In the genomic region with DNA sequence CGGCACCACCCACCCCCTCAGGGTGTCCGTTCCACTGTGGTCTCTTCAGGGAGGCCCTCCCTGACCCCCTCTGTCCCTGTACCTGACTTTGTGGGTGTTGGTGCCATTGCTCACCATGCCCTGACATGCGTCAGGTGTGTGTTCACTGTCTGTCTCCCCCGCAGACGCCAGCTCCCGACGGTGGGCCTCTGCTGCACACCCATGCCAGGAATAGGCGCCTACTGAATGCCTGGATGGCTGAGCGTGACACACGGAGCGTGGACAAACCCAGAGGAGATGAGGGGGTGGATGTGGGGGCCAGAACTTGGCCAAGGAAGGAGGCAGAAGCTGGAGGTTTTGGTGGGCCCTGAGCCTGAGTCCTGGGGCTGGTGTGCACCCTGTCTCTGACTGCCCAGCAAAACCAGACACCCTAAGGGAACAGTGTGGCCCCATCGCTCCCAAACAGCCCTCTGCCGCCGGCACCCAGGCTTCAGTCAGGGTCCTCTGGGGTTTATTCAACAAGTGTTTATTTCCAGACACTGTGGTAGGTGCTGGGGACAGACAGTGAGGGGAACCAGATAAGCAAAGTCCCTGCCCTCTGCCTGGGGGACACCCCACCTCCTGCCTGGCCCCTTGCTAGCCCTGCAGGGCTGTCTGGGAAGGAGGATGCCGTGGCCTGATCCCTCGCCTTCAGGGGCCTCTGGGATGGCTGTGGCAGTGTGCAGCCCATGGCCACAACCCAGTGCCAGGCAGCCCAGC, we compare ENCODE assay signal across 15 cellular contexts.
A peak's percentile ranks its signal among the peaks of the same experiment; 100 is the strongest.
DNase-seq lines count a peak whose midpoint lies in the region; ATAC-seq and TF ChIP-seq lines count a peak whose summit lies in the region.
"Had no signal": no experiment of that assay in that cellular context is flagged by ENCODE, and none has a peak within 500 bp of the region (broad histone marks: within the 10 kb centered on the region; RNA-seq: fewer than 3 reads in every experiment).

No MANE protein-coding gene starts in this region.

- H3K27me3 ChIP-seq in BLaER1 treated with 17β-estradiol and CSF1 and Interleukin-3, amounts not matched to agents 10 nM and 100 nM, result no peaks in the 10 kb centered on the region; a peak in 1 of 22 replicates
- no peaks in the 10 kb centered on the region for H3K27me3 ChIP-seq in endodermal cell (ENCODE audit: control insufficient read depth, insufficient read depth, low read length, poor library complexity, severe bottlenecking)
- no peaks in the 10 kb centered on the region for H3K27me3 ChIP-seq in trophoblast cell (ENCODE audit: insufficient read depth, low read length)
- H3K27me3 ChIP-seq: BE2C had no signal

- peaks cover 14 to 22% (median 17%) of the 10 kb centered on the region in 11 experiments for H3K9me3 ChIP-seq in BLaER1 treated with 17β-estradiol and CSF1 and Interleukin-3, amounts not matched to agents 10 nM and 100 nM (replicated peaks in 1 of 11)
- no peaks in the 10 kb centered on the region for H3K9me3 ChIP-seq in endodermal cell (ENCODE audit: control insufficient read depth, low read length)
- H3K9me3 ChIP-seq in trophoblast cell (ENCODE audit: insufficient read depth, low read depth, low read length), result peaks cover 8% of the 10 kb centered on the region
- H3K9me3 ChIP-seq: A549, BE2C had no signal

- peaks cover 3% of the 10 kb centered on the region for H3K36me3 Mint-ChIP-seq in endodermal cell (ENCODE audit: low read depth)
- no peaks in the 10 kb centered on the region for H3K36me3 Mint-ChIP-seq in activated naive CD8-positive, alpha-beta T cell treated with anti-CD3 and anti-CD28 coated beads for 36 hours

- no peak overlapping the region for H3K4ac ChIP-seq in trophoblast cell (ENCODE audit: low read depth, low read length)

- H4K8ac ChIP-seq in trophoblast cell (ENCODE audit: low read depth, low read length), result no peak overlapping the region

- H3K14ac ChIP-seq in trophoblast cell (ENCODE audit: low read length), result no peak overlapping the region

- no peak overlapping the region for H4K91ac ChIP-seq in trophoblast cell (ENCODE audit: low read depth, low read length)

- H3K4me1 Mint-ChIP-seq in endodermal cell, result no peaks in the 10 kb centered on the region
- no peaks in the 10 kb centered on the region for H3K4me1 Mint-ChIP-seq in activated naive CD8-positive, alpha-beta T cell treated with anti-CD3 and anti-CD28 coated beads for 36 hours

- no peaks in the 10 kb centered on the region for H3K36me3 ChIP-seq in BLaER1 treated with 17β-estradiol and CSF1 and Interleukin-3, amounts not matched to agents 10 nM and 100 nM
- no peaks in the 10 kb centered on the region for H3K36me3 ChIP-seq in endodermal cell (ENCODE audit: control insufficient read depth, insufficient read depth, low read length)
- H3K36me3 ChIP-seq in trophoblast cell (ENCODE audit: control insufficient read depth in 1 of 2, insufficient read depth in 2 of 2, low read length in 2 of 2), result no peaks in the 10 kb centered on the region
- H3K36me3 ChIP-seq: BE2C had no signal

- peak overlapping the region; percentile 44 for H3K27ac Mint-ChIP-seq in endodermal cell
- no peak overlapping the region for H3K27ac Mint-ChIP-seq in activated naive CD8-positive, alpha-beta T cell treated with anti-CD3 and anti-CD28 coated beads for 36 hours
- H3K27ac Mint-ChIP-seq: GM23338 had no signal

- H3K9me3 Mint-ChIP-seq in endodermal cell, result no peaks in the 10 kb centered on the region
- H3K9me3 Mint-ChIP-seq in activated naive CD8-positive, alpha-beta T cell treated with anti-CD3 and anti-CD28 coated beads for 36 hours, result no peaks in the 10 kb centered on the region
- H3K9me3 Mint-ChIP-seq: GM23338 had no signal

- CTCF ChIA-PET in HEK293T (lab: Yijun Ruan, JAX), result interaction anchor here (0.6 kb wide), 2 partner anchors 13 to 57 kb away, joined by 3 read pairs; no protein-coding TSS in a partner anchor

- H2AFZ ChIP-seq in trophoblast cell (ENCODE audit: insufficient read depth, low read length, poor library complexity), result no peak overlapping the region
- H2AFZ ChIP-seq: GM23338 had no signal

- TF ChIP-seq CTCF in endodermal cell (conservative IDR thresholded peaks at IDR 0.05), result no peak

- 93 to 100% methylated on average over 6 to 16 of the region's 16 CpGs for WGBS in endodermal cell (ENCODE audit: insufficient coverage in 1 of 2, insufficient read length in 1 of 2), 2 experiments
- WGBS in trophoblast cell (ENCODE audit: extremely low coverage, insufficient coverage, insufficient read length), result no CpG with 5 or more reads among the region's 16 CpGs

- no peak overlapping the region for H3K23ac ChIP-seq in trophoblast cell (ENCODE audit: low read length)

- no peak for ATAC-seq in GM18498 (IDR thresholded peaks at IDR 0.05; ENCODE audit: unreplicated experiment)
- ATAC-seq: A549 had no signal

- no peak overlapping the region for H3K18ac ChIP-seq in trophoblast cell (ENCODE audit: low read length)

- no peak overlapping the region for H2AK5ac ChIP-seq in trophoblast cell (ENCODE audit: low read length)

- no peak overlapping the region for H4K12ac ChIP-seq in trophoblast cell (ENCODE audit: low read depth, low read length)

- H3K9ac ChIP-seq in BLaER1 treated with 17β-estradiol and CSF1 and Interleukin-3, amounts not matched to agents 10 nM and 100 nM, result peak overlapping the region in 1 of 11 experiments; percentile 9; a peak in 1 of 22 replicates
- H3K9ac ChIP-seq in endodermal cell (ENCODE audit: extremely low read depth, low read length, poor library complexity, severe bottlenecking) (no peak overlapping the region), trophoblast cell (ENCODE audit: low read length) (no peak overlapping the region)

- no peaks in the 10 kb centered on the region for H3K79me1 ChIP-seq in trophoblast cell (ENCODE audit: low read length)

- H3K79me2 ChIP-seq in trophoblast cell (ENCODE audit: control insufficient read depth, insufficient read depth, low read length, poor library complexity), result no peaks in the 10 kb centered on the region

- no peak overlapping the region for H2BK120ac ChIP-seq in trophoblast cell (ENCODE audit: insufficient read depth, low read length, poor library complexity)

- POLR2A ChIA-PET in HEK293T (lab: Yijun Ruan, JAX), result no interaction called here

- H3K27ac ChIP-seq in BLaER1 treated with 17β-estradiol and CSF1 and Interleukin-3, amounts not matched to agents 10 nM and 100 nM, result no peak overlapping the region
- H3K27ac ChIP-seq in angular gyrus (ENCODE audit: low read depth, low read length) (peak overlapping the region; percentile 79), endodermal cell (ENCODE audit: low read depth, low read length) (no peak overlapping the region), trophoblast cell (ENCODE audit: low read depth, low read length) (no peak overlapping the region)
- H3K27ac ChIP-seq: A549 had no signal

- no peak overlapping the region for H2BK5ac ChIP-seq in trophoblast cell (ENCODE audit: low read depth, low read length, poor library complexity)

- H4K20me1 ChIP-seq in BLaER1 treated with 17β-estradiol and CSF1 and Interleukin-3, amounts not matched to agents 10 nM and 100 nM, result no peaks in the 10 kb centered on the region; a peak in 1 of 22 replicates

- DNase-seq in endodermal cell (no peak), trophoblast cell (no peak), HEK293T (ENCODE audit: extremely low spot score) (no peak), SK-N-DZ (ENCODE audit: low spot score) (no peak)
- no peak for DNase-seq in activated naive CD8-positive, alpha-beta T cell treated with anti-CD3 and anti-CD28 coated beads for 36 hours
- DNase-seq: BE2C, DMS53, GF-D8, H7, IMR-90 had no signal

- no peak overlapping the region for H2BK12ac ChIP-seq in trophoblast cell (ENCODE audit: low read length)

- peaks cover 24 to 69% (median 59%) of the 10 kb centered on the region in 10 experiments for H3K4me1 ChIP-seq in BLaER1 treated with 17β-estradiol and CSF1 and Interleukin-3, amounts not matched to agents 10 nM and 100 nM
- H3K4me1 ChIP-seq in endodermal cell (ENCODE audit: control insufficient read depth, insufficient read depth, low read length), result no peaks in the 10 kb centered on the region
- no peaks in the 10 kb centered on the region for H3K4me1 ChIP-seq in trophoblast cell (ENCODE audit: control insufficient read depth in 1 of 2, insufficient read depth in 2 of 2, low read length in 2 of 2)

- H3K27me3 Mint-ChIP-seq in endodermal cell (ENCODE audit: insufficient read depth), result no peaks in the 10 kb centered on the region
- H3K27me3 Mint-ChIP-seq in activated naive CD8-positive, alpha-beta T cell treated with anti-CD3 and anti-CD28 coated beads for 36 hours, result peaks cover 6% of the 10 kb centered on the region

- no peak overlapping the region for H3K4me3 ChIP-seq in BLaER1 treated with 17β-estradiol and CSF1 and Interleukin-3, amounts not matched to agents 10 nM and 100 nM
- H3K4me3 ChIP-seq in endodermal cell (ENCODE audit: low read length) (no peak overlapping the region), trophoblast cell (ENCODE audit: low read depth, low read length) (peak overlapping the region; percentile 20)
- H3K4me3 ChIP-seq: A549, GM23338 had no signal

- H3K4me3 Mint-ChIP-seq in endodermal cell, result no peak overlapping the region
- no peak overlapping the region for H3K4me3 Mint-ChIP-seq in activated naive CD8-positive, alpha-beta T cell treated with anti-CD3 and anti-CD28 coated beads for 36 hours
- H3K4me3 Mint-ChIP-seq: GM23338 had no signal

- H3K4me2 ChIP-seq in BLaER1 treated with 17β-estradiol and CSF1 and Interleukin-3, amounts not matched to agents 10 nM and 100 nM, result peak overlapping the region in 9 of 11 experiments; percentile 4 to 66 (median 40); a peak in 15 of 22 replicates
- no peak overlapping the region for H3K4me2 ChIP-seq in trophoblast cell (ENCODE audit: low read length)
- H3K4me2 ChIP-seq: A549, GM23338 had no signal

TF ChIP-seq in HEK293T, 16 proteins besides CTCF, POLR2A, EP300 and RAD21:
- no peak for TF ChIP-seq ZNF384 (IDR thresholded peaks at IDR 0.05)
- TF ChIP-seq ARNT (IDR thresholded peaks at IDR 0.05), result no peak
- no peak for TF ChIP-seq BHLHE40 (IDR thresholded peaks at IDR 0.05; ENCODE audit: borderline replicate concordance)
- TF ChIP-seq FOXM1 (IDR thresholded peaks at IDR 0.05; ENCODE audit: borderline replicate concordance), result no peak
- TF ChIP-seq CTBP1 (IDR thresholded peaks at IDR 0.05; ENCODE audit: borderline replicate concordance), result no peak
- TF ChIP-seq NFRKB (IDR thresholded peaks at IDR 0.05), result no peak
- TF ChIP-seq, protein P1, sequence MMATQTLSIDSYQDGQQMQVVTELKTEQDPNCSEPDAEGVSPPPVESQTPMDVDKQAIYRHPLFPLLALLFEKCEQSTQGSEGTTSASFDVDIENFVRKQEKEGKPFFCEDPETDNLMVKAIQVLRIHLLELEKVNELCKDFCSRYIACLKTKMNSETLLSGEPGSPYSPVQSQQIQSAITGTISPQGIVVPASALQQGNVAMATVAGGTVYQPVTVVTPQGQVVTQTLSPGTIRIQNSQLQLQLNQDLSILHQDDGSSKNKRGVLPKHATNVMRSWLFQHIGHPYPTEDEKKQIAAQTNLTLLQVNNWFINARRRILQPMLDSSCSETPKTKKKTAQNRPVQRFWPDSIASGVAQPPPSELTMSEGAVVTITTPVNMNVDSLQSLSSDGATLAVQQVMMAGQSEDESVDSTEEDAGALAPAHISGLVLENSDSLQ (IDR thresholded peaks at IDR 0.05), result no peak
TF ChIP-seq in HEK293T: peak in this region for 0.
